2 cellular contexts compared by ENCODE assay signal in the genomic region with DNA sequence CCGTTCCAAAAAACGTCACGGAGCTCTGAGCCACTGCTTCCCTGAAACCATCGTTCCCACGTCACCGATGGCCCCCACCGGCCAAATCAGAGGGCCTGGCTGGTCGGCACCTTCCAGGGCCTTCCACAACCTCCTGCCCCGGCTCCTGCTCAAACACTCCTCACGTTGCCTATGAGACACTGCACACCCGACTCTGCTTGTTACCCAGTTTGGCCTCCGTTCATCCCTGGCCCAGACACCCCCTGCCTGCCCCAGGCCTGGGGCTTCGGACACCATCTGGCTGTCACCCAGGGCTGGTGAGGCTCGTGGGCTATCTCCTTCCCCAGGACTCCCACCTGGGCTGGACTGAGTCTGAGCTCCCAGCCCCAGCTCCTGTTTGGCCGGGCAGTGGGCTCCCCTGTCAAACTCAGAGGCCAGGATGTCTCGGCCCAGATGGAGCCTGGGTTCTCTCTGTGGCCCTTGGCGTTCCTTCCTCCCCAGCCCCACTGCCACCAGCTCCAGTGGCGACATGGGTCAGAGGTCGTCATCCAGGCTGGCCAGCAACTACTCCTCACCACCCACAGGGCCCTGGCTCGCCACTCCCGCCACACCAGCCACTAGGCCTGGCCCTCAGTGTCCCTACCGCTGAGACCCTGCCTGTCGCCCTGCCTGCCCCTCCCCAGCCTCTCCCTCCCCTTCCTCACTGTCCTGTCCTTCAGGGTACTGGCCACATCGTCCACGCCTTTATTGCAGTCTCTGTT.
TF ChIP-seq lines count a peak whose summit lies in the region.

No MANE protein-coding gene starts in this region.

TF ChIP-seq in SK-N-SH treated with all-trans-retinoic acid at 6 μM for 48 hours, 23 proteins besides CTCF, POLR2A, EP300 and RAD21 (continued from another document):
- TF ChIP-seq, protein P1, sequence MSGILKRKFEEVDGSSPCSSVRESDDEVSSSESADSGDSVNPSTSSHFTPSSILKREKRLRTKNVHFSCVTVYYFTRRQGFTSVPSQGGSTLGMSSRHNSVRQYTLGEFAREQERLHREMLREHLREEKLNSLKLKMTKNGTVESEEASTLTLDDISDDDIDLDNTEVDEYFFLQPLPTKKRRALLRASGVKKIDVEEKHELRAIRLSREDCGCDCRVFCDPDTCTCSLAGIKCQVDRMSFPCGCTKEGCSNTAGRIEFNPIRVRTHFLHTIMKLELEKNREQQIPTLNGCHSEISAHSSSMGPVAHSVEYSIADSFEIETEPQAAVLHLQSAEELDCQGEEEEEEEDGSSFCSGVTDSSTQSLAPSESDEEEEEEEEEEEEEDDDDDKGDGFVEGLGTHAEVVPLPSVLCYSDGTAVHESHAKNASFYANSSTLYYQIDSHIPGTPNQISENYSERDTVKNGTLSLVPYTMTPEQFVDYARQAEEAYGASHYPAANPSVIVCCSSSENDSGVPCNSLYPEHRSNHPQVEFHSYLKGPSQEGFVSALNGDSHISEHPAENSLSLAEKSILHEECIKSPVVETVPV (CRISPR knock-in tag; IDR thresholded peaks at IDR 0.05) = no peak
- no peak for TF ChIP-seq ISL1 (CRISPR knock-in tag; IDR thresholded peaks at IDR 0.05)
- TF ChIP-seq ZFP30 (CRISPR knock-in tag; IDR thresholded peaks at IDR 0.05) = no peak
- no peak for TF ChIP-seq GLIS3 (CRISPR knock-in tag; IDR thresholded peaks at IDR 0.05)
- no peak for TF ChIP-seq ESRRG (CRISPR knock-in tag; IDR thresholded peaks at IDR 0.05)
- TF ChIP-seq ZNF565 (CRISPR knock-in tag; conservative IDR thresholded peaks at IDR 0.05; ENCODE audit: low read depth) = no peak
- TF ChIP-seq ZFP3 (CRISPR knock-in tag; IDR thresholded peaks at IDR 0.05) = no peak
- TF ChIP-seq RARB (CRISPR knock-in tag; IDR thresholded peaks at IDR 0.05) = no peak
- TF ChIP-seq, protein P2, sequence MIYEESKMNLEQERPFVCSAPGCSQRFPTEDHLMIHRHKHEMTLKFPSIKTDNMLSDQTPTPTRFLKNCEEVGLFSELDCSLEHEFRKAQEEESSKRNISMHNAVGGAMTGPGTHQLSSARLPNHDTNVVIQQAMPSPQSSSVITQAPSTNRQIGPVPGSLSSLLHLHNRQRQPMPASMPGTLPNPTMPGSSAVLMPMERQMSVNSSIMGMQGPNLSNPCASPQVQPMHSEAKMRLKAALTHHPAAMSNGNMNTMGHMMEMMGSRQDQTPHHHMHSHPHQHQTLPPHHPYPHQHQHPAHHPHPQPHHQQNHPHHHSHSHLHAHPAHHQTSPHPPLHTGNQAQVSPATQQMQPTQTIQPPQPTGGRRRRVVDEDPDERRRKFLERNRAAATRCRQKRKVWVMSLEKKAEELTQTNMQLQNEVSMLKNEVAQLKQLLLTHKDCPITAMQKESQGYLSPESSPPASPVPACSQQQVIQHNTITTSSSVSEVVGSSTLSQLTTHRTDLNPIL (CRISPR knock-in tag; IDR thresholded peaks at IDR 0.05; ENCODE audit: low read depth) = no peak
- TF ChIP-seq ZNF8 (CRISPR knock-in tag; IDR thresholded peaks at IDR 0.05) = no peak
- TF ChIP-seq, protein P3, sequence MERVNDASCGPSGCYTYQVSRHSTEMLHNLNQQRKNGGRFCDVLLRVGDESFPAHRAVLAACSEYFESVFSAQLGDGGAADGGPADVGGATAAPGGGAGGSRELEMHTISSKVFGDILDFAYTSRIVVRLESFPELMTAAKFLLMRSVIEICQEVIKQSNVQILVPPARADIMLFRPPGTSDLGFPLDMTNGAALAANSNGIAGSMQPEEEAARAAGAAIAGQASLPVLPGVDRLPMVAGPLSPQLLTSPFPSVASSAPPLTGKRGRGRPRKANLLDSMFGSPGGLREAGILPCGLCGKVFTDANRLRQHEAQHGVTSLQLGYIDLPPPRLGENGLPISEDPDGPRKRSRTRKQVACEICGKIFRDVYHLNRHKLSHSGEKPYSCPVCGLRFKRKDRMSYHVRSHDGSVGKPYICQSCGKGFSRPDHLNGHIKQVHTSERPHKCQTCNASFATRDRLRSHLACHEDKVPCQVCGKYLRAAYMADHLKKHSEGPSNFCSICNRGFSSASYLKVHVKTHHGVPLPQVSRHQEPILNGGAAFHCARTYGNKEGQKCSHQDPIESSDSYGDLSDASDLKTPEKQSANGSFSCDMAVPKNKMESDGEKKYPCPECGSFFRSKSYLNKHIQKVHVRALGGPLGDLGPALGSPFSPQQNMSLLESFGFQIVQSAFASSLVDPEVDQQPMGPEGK (CRISPR knock-in tag; IDR thresholded peaks at IDR 0.05; ENCODE audit: borderline replicate concordance) = no peak
- no peak for TF ChIP-seq SNAI2 (CRISPR knock-in tag; IDR thresholded peaks at IDR 0.05)
- TF ChIP-seq ZNF70 (CRISPR knock-in tag; IDR thresholded peaks at IDR 0.05) = no peak
- TF ChIP-seq, protein P4, sequence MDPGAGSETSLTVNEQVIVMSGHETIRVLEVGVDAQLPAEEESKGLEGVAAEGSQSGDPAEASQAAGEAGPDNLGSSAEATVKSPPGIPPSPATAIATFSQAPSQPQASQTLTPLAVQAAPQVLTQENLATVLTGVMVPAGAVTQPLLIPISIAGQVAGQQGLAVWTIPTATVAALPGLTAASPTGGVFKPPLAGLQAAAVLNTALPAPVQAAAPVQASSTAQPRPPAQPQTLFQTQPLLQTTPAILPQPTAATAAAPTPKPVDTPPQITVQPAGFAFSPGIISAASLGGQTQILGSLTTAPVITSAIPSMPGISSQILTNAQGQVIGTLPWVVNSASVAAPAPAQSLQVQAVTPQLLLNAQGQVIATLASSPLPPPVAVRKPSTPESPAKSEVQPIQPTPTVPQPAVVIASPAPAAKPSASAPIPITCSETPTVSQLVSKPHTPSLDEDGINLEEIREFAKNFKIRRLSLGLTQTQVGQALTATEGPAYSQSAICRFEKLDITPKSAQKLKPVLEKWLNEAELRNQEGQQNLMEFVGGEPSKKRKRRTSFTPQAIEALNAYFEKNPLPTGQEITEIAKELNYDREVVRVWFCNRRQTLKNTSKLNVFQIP (CRISPR knock-in tag; IDR thresholded peaks at IDR 0.05; ENCODE audit: borderline replicate concordance, low read depth) = no peak

TF ChIP-seq in SK-N-SH, 30 proteins besides CTCF, POLR2A, EP300 and RAD21 (continued from another document):
- TF ChIP-seq, protein P5, sequence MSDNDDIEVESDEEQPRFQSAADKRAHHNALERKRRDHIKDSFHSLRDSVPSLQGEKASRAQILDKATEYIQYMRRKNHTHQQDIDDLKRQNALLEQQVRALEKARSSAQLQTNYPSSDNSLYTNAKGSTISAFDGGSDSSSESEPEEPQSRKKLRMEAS (IDR thresholded peaks at IDR 0.05; ENCODE audit: low read depth) = no peak
- TF ChIP-seq JUND (IDR thresholded peaks at IDR 0.05) (no peak), SIN3A (IDR thresholded peaks at IDR 0.05; ENCODE audit: borderline replicate concordance, low read depth, low read length) (no peak), FOXJ3 (CRISPR knock-in tag; IDR thresholded peaks at IDR 0.05) (no peak), RFX5 (IDR thresholded peaks at IDR 0.05; ENCODE audit: low read length) (no peak), ELF1 (IDR thresholded peaks at IDR 0.05) (no peak)
- TF ChIP-seq, protein P6, sequence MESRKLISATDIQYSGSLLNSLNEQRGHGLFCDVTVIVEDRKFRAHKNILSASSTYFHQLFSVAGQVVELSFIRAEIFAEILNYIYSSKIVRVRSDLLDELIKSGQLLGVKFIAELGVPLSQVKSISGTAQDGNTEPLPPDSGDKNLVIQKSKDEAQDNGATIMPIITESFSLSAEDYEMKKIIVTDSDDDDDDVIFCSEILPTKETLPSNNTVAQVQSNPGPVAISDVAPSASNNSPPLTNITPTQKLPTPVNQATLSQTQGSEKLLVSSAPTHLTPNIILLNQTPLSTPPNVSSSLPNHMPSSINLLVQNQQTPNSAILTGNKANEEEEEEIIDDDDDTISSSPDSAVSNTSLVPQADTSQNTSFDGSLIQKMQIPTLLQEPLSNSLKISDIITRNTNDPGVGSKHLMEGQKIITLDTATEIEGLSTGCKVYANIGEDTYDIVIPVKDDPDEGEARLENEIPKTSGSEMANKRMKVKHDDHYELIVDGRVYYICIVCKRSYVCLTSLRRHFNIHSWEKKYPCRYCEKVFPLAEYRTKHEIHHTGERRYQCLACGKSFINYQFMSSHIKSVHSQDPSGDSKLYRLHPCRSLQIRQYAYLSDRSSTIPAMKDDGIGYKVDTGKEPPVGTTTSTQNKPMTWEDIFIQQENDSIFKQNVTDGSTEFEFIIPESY (IDR thresholded peaks at IDR 0.05; ENCODE audit: borderline replicate concordance, low read depth) = no peak
- TF ChIP-seq, protein P7, sequence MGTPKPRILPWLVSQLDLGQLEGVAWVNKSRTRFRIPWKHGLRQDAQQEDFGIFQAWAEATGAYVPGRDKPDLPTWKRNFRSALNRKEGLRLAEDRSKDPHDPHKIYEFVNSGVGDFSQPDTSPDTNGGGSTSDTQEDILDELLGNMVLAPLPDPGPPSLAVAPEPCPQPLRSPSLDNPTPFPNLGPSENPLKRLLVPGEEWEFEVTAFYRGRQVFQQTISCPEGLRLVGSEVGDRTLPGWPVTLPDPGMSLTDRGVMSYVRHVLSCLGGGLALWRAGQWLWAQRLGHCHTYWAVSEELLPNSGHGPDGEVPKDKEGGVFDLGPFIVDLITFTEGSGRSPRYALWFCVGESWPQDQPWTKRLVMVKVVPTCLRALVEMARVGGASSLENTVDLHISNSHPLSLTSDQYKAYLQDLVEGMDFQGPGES (IDR thresholded peaks at IDR 0.05; ENCODE audit: low read depth, low read length) = no peak
- TF ChIP-seq, protein P8, sequence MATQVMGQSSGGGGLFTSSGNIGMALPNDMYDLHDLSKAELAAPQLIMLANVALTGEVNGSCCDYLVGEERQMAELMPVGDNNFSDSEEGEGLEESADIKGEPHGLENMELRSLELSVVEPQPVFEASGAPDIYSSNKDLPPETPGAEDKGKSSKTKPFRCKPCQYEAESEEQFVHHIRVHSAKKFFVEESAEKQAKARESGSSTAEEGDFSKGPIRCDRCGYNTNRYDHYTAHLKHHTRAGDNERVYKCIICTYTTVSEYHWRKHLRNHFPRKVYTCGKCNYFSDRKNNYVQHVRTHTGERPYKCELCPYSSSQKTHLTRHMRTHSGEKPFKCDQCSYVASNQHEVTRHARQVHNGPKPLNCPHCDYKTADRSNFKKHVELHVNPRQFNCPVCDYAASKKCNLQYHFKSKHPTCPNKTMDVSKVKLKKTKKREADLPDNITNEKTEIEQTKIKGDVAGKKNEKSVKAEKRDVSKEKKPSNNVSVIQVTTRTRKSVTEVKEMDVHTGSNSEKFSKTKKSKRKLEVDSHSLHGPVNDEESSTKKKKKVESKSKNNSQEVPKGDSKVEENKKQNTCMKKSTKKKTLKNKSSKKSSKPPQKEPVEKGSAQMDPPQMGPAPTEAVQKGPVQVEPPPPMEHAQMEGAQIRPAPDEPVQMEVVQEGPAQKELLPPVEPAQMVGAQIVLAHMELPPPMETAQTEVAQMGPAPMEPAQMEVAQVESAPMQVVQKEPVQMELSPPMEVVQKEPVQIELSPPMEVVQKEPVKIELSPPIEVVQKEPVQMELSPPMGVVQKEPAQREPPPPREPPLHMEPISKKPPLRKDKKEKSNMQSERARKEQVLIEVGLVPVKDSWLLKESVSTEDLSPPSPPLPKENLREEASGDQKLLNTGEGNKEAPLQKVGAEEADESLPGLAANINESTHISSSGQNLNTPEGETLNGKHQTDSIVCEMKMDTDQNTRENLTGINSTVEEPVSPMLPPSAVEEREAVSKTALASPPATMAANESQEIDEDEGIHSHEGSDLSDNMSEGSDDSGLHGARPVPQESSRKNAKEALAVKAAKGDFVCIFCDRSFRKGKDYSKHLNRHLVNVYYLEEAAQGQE (IDR thresholded peaks at IDR 0.05; ENCODE audit: low read depth, low read length) = no peak
- TF ChIP-seq, protein P9, sequence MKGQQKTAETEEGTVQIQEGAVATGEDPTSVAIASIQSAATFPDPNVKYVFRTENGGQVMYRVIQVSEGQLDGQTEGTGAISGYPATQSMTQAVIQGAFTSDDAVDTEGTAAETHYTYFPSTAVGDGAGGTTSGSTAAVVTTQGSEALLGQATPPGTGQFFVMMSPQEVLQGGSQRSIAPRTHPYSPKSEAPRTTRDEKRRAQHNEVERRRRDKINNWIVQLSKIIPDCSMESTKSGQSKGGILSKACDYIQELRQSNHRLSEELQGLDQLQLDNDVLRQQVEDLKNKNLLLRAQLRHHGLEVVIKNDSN (IDR thresholded peaks at IDR 0.05; ENCODE audit: borderline replicate concordance, low read depth) = no peak
